ENCODE assay signal across 1 cellular context in genomic region chr9:128504485-128505413, GRCh38.
TF ChIP-seq lines count a peak whose summit lies in the region.

A gene with protein sequence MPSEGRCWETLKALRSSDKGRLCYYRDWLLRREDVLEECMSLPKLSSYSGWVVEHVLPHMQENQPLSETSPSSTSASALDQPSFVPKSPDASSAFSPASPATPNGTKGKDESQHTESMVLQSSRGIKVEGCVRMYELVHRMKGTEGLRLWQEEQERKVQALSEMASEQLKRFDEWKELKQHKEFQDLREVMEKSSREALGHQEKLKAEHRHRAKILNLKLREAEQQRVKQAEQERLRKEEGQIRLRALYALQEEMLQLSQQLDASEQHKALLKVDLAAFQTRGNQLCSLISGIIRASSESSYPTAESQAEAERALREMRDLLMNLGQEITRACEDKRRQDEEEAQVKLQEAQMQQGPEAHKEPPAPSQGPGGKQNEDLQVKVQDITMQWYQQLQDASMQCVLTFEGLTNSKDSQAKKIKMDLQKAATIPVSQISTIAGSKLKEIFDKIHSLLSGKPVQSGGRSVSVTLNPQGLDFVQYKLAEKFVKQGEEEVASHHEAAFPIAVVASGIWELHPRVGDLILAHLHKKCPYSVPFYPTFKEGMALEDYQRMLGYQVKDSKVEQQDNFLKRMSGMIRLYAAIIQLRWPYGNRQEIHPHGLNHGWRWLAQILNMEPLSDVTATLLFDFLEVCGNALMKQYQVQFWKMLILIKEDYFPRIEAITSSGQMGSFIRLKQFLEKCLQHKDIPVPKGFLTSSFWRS (plus strand): TSS chr9:128504719. CDS start chr9:128504806, 87 bp downstream.

TF ChIP-seq in K562, 482 proteins besides CTCF, POLR2A, EP300 and RAD21 (continued from another document and continues in another):
- TF ChIP-seq AFF1 (IDR thresholded peaks at IDR 0.05; ENCODE audit: low read depth in 1 of 2, partially characterized antibody in 2 of 2) (peak in 1 of 2 experiments; percentile 67), IFI16 (CRISPR knock-in tag; IDR thresholded peaks at IDR 0.05) (no peak), CBFA2T3 (IDR thresholded peaks at IDR 0.05) (no peak), ELF4 (CRISPR knock-in tag; IDR thresholded peaks at IDR 0.05) (peak; percentile 63; the same call in 1 of the 2 replicates), RCOR1 (IDR thresholded peaks at IDR 0.05; ENCODE audit: borderline replicate concordance in 1 of 2, low read depth in 2 of 2, low read length in 2 of 2) (peak in 1 of 2 experiments; percentile 16; a peak in 1 of 4 replicates), ZKSCAN8 (CRISPR knock-in tag; IDR thresholded peaks at IDR 0.05) (no peak), POLR2G (IDR thresholded peaks at IDR 0.05; ENCODE audit: low read depth, low read length) (peak; percentile 90), MYC (IDR thresholded peaks at IDR 0.05; ENCODE audit: low read depth, low read length) (peak; percentile 36), MYC (CRISPR knock-in tag; IDR thresholded peaks at IDR 0.05; ENCODE audit: borderline replicate concordance, low read depth) (no peak), MEF2A (IDR thresholded peaks at IDR 0.05; ENCODE audit: control insufficient read depth, low read depth, low read length) (no peak), ZFP36 (IDR thresholded peaks at IDR 0.05; ENCODE audit: low read depth, low read length, partially characterized antibody) (peak; percentile 3), ETS1 (conservative IDR thresholded peaks at IDR 0.05; ENCODE audit: control insufficient read depth, low read depth, low read length) (peak; percentile 80; the same call in 1 of the 2 replicates), HMBOX1 (IDR thresholded peaks at IDR 0.05) (0 out of 2 replicates have a peak, but pooled peaks have one; percentile 22), CREM (IDR thresholded peaks at IDR 0.05; ENCODE audit: low read depth) (peak; percentile 71; the same call in 1 of the 2 replicates), TCF15 (CRISPR knock-in tag; IDR thresholded peaks at IDR 0.05) (no peak), POLR2AphosphoS2 (IDR thresholded peaks at IDR 0.05; ENCODE audit: low read length) (peak; percentile 73; the same call in 1 of the 2 replicates), HMG20A (CRISPR knock-in tag; conservative IDR thresholded peaks at IDR 0.05) (no peak), CSDE1 (IDR thresholded peaks at IDR 0.05) (0 out of 4 replicates have a peak, but pooled peaks of 1 of the 2 experiments have one; percentile 17), PHF8 (IDR thresholded peaks at IDR 0.05; ENCODE audit: borderline replicate concordance, low read length) (peak; percentile 95; the same call in 1 of the 2 replicates), NCOA6 (IDR thresholded peaks at IDR 0.05) (no peak), RBBP5 (IDR thresholded peaks at IDR 0.05; ENCODE audit: borderline replicate concordance, insufficient read depth, low read length, poor library complexity, severe bottlenecking) (peak; percentile 87), SRF (CRISPR knock-in tag; IDR thresholded peaks at IDR 0.05) (peak in 1 of 2 experiments; percentile 71; a peak in 2 of 4 replicates), DLX4 (CRISPR knock-in tag; IDR thresholded peaks at IDR 0.05) (no peak), RREB1 (CRISPR knock-in tag; IDR thresholded peaks at IDR 0.05) (peak; percentile 78; the same call in 1 of the 2 replicates), STAT5A (IDR thresholded peaks at IDR 0.05; ENCODE audit: borderline replicate concordance, low read length) (no peak), NR2C2 (CRISPR knock-in tag; IDR thresholded peaks at IDR 0.05) (peak; percentile 67; the same call in 1 of the 2 replicates), NR2C2 (tag; IDR thresholded peaks at IDR 0.05) (peak; percentile 92), SIN3A (IDR thresholded peaks at IDR 0.05; ENCODE audit: borderline replicate concordance in 2 of 2, control insufficient read depth in 1 of 2, low read depth in 2 of 2, low read length in 2 of 2) (peak; percentile 42 to 69; a peak in 1 of 4 replicates), NRF1 (conservative IDR thresholded peaks at IDR 0.05 in 1 of 2, IDR thresholded peaks at IDR 0.05 in 1 of 2) (peak; percentile 96 to 97), E2F5 (CRISPR knock-in tag; IDR thresholded peaks at IDR 0.05) (peak; percentile 46; the same call in 1 of the 2 replicates), ZFX (CRISPR knock-in tag; IDR thresholded peaks at IDR 0.05) (peak; percentile 99), ZSCAN29 (IDR thresholded peaks at IDR 0.05) (no peak), ETV5 (CRISPR knock-in tag; IDR thresholded peaks at IDR 0.05; ENCODE audit: low read depth) (peak; percentile 65; the same call in 1 of the 2 replicates)
- TF ChIP-seq, protein P1, sequence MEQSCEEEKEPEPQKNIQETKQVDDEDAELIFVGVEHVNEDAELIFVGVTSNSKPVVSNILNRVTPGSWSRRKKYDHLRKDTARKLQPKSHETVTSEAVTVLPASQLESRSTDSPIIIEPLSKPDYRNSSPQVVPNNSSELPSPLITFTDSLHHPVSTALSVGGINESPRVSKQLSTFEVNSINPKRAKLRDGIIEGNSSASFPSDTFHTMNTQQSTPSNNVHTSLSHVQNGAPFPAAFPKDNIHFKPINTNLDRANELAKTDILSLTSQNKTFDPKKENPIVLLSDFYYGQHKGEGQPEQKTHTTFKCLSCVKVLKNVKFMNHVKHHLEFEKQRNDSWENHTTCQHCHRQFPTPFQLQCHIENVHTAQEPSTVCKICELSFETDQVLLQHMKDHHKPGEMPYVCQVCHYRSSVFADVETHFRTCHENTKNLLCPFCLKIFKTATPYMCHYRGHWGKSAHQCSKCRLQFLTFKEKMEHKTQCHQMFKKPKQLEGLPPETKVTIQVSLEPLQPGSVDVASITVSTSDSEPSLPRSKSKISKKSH (CRISPR knock-in tag; IDR thresholded peaks at IDR 0.05): no peak
- TF ChIP-seq, protein P2, sequence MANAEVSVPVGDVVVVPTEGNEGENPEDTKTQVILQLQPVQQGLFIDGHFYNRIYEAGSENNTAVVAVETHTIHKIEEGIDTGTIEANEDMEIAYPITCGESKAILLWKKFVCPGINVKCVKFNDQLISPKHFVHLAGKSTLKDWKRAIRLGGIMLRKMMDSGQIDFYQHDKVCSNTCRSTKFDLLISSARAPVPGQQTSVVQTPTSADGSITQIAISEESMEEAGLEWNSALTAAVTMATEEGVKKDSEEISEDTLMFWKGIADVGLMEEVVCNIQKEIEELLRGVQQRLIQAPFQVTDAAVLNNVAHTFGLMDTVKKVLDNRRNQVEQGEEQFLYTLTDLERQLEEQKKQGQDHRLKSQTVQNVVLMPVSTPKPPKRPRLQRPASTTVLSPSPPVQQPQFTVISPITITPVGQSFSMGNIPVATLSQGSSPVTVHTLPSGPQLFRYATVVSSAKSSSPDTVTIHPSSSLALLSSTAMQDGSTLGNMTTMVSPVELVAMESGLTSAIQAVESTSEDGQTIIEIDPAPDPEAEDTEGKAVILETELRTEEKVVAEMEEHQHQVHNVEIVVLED (CRISPR knock-in tag; IDR thresholded peaks at IDR 0.05): peak; percentile 77
- TF ChIP-seq, protein P3, sequence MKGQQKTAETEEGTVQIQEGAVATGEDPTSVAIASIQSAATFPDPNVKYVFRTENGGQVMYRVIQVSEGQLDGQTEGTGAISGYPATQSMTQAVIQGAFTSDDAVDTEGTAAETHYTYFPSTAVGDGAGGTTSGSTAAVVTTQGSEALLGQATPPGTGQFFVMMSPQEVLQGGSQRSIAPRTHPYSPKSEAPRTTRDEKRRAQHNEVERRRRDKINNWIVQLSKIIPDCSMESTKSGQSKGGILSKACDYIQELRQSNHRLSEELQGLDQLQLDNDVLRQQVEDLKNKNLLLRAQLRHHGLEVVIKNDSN (CRISPR knock-in tag; IDR thresholded peaks at IDR 0.05): peak; percentile 41; the same call in 1 of the 2 replicates
